17 cellular contexts compared by ENCODE assay signal in genomic region chr7:134925766-134926165, GRCh38.
DNase-seq lines count a peak whose midpoint lies in the region; ATAC-seq and TF ChIP-seq lines count a peak whose summit lies in the region.
"Had no signal": no experiment of that assay in that cellular context is flagged by ENCODE, and none has a peak within 500 bp of the region (broad histone marks: within the 10 kb centered on the region; RNA-seq: fewer than 3 reads in every experiment).

No MANE protein-coding gene starts in this region.

- H3K36me3 ChIP-seq in left ventricle myocardium inferior (peaks cover 27% of the 10 kb centered on the region), gastroesophageal sphincter (peaks cover 0 to 17% of the 10 kb centered on the region in 2 donors), sigmoid colon (peaks cover 0 to 22% (median 5%) of the 10 kb centered on the region in 4 donors), Caco-2 (ENCODE audit: control insufficient read depth, insufficient read depth, low read length) (no peaks in the 10 kb centered on the region), Peyer's patch (peaks cover 0 to 3% (median 0%) of the 10 kb centered on the region in 3 donors)

- no peaks in the 10 kb centered on the region for H3K9me3 Mint-ChIP-seq in activated CD8-positive, alpha-beta T cell treated with anti-CD3 and anti-CD28 coated beads, Interleukin-2, amount 10 ng/mL, durations not matched to agents 7 days and 5 days (ENCODE audit: insufficient read depth)
- H3K9me3 Mint-ChIP-seq in Caco-2 (ENCODE audit: unreplicated experiment), result peaks cover 11% of the 10 kb centered on the region
- H3K9me3 Mint-ChIP-seq: CD8-positive, alpha-beta T cell had no signal

- TF ChIP-seq CTCF in left ventricle myocardium inferior (IDR thresholded peaks at IDR 0.05; ENCODE audit: borderline replicate concordance), result no peak
- no peak for TF ChIP-seq CTCF in gastroesophageal sphincter (IDR thresholded peaks at IDR 0.05)
- TF ChIP-seq CTCF in sigmoid colon (IDR thresholded peaks at IDR 0.05), result no peak
- no peak for TF ChIP-seq CTCF in Caco-2 (IDR thresholded peaks at IDR 0.05; ENCODE audit: insufficient read depth in 1 of 2, low read depth in 1 of 2, low read length in 1 of 2, severe bottlenecking in 1 of 2, unreplicated experiment in 1 of 2)
- TF ChIP-seq CTCF in Peyer's patch (IDR thresholded peaks at IDR 0.05), result no peak

- TF ChIP-seq POLR2A in gastroesophageal sphincter (IDR thresholded peaks at IDR 0.05) (no peak), sigmoid colon (IDR thresholded peaks at IDR 0.05) (no peak), Peyer's patch (IDR thresholded peaks at IDR 0.05) (no peak)

- CTCF ChIA-PET in activated CD8-positive, alpha-beta T cell treated with anti-CD3 and anti-CD28 coated beads, Interleukin-2, amount 10 ng/mL, durations not matched to agents 7 days and 5 days (lab: Charles Lee), result no interaction called here
- CTCF ChIA-PET in Caco-2 (lab: Charles Lee), result no interaction called here

- ATAC-seq in left cardiac atrium (no peak), gastroesophageal sphincter (no peak)
- no peak for ATAC-seq in activated CD8-positive, alpha-beta T cell treated with anti-CD3 and anti-CD28 coated beads, Interleukin-2, amount 10 ng/mL, durations not matched to agents 7 days and 5 days
- ATAC-seq: CD8-positive, alpha-beta T cell had no signal

- DNase-seq in left ventricle myocardium inferior (no peak), left cardiac atrium (no peak), sigmoid colon (no peak), DMS53 (lab: John Stamatoyannopoulos, UW) (no peak), Caco-2 (no peak), Peyer's patch (no peak)
- DNase-seq in activated CD8-positive, alpha-beta T cell treated with anti-CD3 and anti-CD28 coated beads, Interleukin-2, amount 10 ng/mL, durations not matched to agents 7 days and 5 days, result no peak
- DNase-seq: CD8-positive, alpha-beta T cell; DND-41; NCI-H187 treated with DMSO at 0.1 percent for 48 hours; NCI-H526 treated with DMSO at 0.1 percent for 48 hours; NK-92 treated with Interleukin-12 subunit alpha and Interleukin-12 subunit beta, amount 100 ng/mL, for 24 hours; RPMI8226 had no signal

- H3K4me3 ChIP-seq in left ventricle myocardium inferior, result no peak overlapping the region
- H3K4me3 ChIP-seq in gastroesophageal sphincter, result no peak overlapping the region
- no peak overlapping the region for H3K4me3 ChIP-seq in sigmoid colon
- no peak overlapping the region for H3K4me3 ChIP-seq in Caco-2 (ENCODE audit: low read depth, low read length)
- no peak overlapping the region for H3K4me3 ChIP-seq in Peyer's patch
- H3K4me3 ChIP-seq: BLaER1, HAP-1 had no signal

- no peak for TF ChIP-seq EP300 in gastroesophageal sphincter (IDR thresholded peaks at IDR 0.05)
- no peak for TF ChIP-seq EP300 in sigmoid colon (IDR thresholded peaks at IDR 0.05)

- BruUV-seq in Caco-2 (replicated peaks; lab: Mats Ljungman, UMichigan), result no TSS peak

- H3K4me1 Mint-ChIP-seq in activated CD8-positive, alpha-beta T cell treated with anti-CD3 and anti-CD28 coated beads, Interleukin-2, amount 10 ng/mL, durations not matched to agents 7 days and 5 days (ENCODE audit: low read depth), result no peaks in the 10 kb centered on the region
- H3K4me1 Mint-ChIP-seq in Caco-2 (ENCODE audit: low read depth, unreplicated experiment), result peaks cover 8% of the 10 kb centered on the region

- H3K27me3 ChIP-seq in left ventricle myocardium inferior (ENCODE audit: low read depth), result no peaks in the 10 kb centered on the region
- H3K27me3 ChIP-seq in gastroesophageal sphincter, result no peaks in the 10 kb centered on the region
- no peaks in the 10 kb centered on the region for H3K27me3 ChIP-seq in sigmoid colon
- H3K27me3 ChIP-seq in Caco-2 (replicated peaks; ENCODE audit: control insufficient read depth, insufficient read depth, low read length), result no peaks in the 10 kb centered on the region
- no peaks in the 10 kb centered on the region for H3K27me3 ChIP-seq in Peyer's patch
- H3K27me3 ChIP-seq: BLaER1 had no signal

- POLR2A ChIA-PET in activated CD8-positive, alpha-beta T cell treated with anti-CD3 and anti-CD28 coated beads, Interleukin-2, amount 10 ng/mL, durations not matched to agents 7 days and 5 days (lab: Charles Lee), result no interaction called here
- POLR2A ChIA-PET in Caco-2 (lab: Charles Lee), result no interaction called here

- intact Hi-C loops in left ventricle myocardium inferior (cut with micrococcal nuclease) (no loop called here), left cardiac atrium (cut with DNase I) (no loop called here), sigmoid colon (cut with DNase I) (no loop called here), Caco-2 (cut with micrococcal nuclease; ENCODE audit: unreplicated experiment) (no loop called here)

- H3K9me3 ChIP-seq in left ventricle myocardium inferior (replicated peaks) (no peaks in the 10 kb centered on the region), gastroesophageal sphincter (no peaks in the 10 kb centered on the region), sigmoid colon (no peaks in the 10 kb centered on the region), Caco-2 (0 out of 2 replicates have a peak, but pooled peaks cover 4% of the 10 kb centered on the region), Peyer's patch (no peaks in the 10 kb centered on the region)
- H3K9me3 ChIP-seq: HAP-1 had no signal

- H3K36me3 Mint-ChIP-seq in activated CD8-positive, alpha-beta T cell treated with anti-CD3 and anti-CD28 coated beads, Interleukin-2, amount 10 ng/mL, durations not matched to agents 7 days and 5 days (ENCODE audit: low read depth), result no peaks in the 10 kb centered on the region
- H3K36me3 Mint-ChIP-seq in Caco-2 (ENCODE audit: insufficient read depth, unreplicated experiment), result peaks cover 47% of the 10 kb centered on the region
- H3K36me3 Mint-ChIP-seq: CD8-positive, alpha-beta T cell had no signal

- peaks cover 53% of the 10 kb centered on the region for H3K4me1 ChIP-seq in left ventricle myocardium inferior
- peaks cover 0 to 74% (median 6%) of the 10 kb centered on the region in 3 donors for H3K4me1 ChIP-seq in gastroesophageal sphincter
- peaks cover 0 to 62% (median 50%) of the 10 kb centered on the region in 4 donors for H3K4me1 ChIP-seq in sigmoid colon
- H3K4me1 ChIP-seq in Caco-2, result peaks cover 2% of the 10 kb centered on the region; the same call in 1 of the 2 replicates
- H3K4me1 ChIP-seq in Peyer's patch, result no peaks in the 10 kb centered on the region
- H3K4me1 ChIP-seq: HAP-1 had no signal

- no peaks in the 10 kb centered on the region for H3K27me3 Mint-ChIP-seq in activated CD8-positive, alpha-beta T cell treated with anti-CD3 and anti-CD28 coated beads, Interleukin-2, amount 10 ng/mL, durations not matched to agents 7 days and 5 days (ENCODE audit: low read depth)
- H3K27me3 Mint-ChIP-seq in Caco-2 (ENCODE audit: insufficient read depth, unreplicated experiment), result no peaks in the 10 kb centered on the region

- 66 to 73% methylated on average over 4 to 5 of the region's 5 CpGs for WGBS in gastroesophageal sphincter (ENCODE audit: low coverage in 1 of 2), 2 donors
- 86 to 89% methylated on average over 5 of the region's 5 CpGs for whole genome bisulfite sequencing in sigmoid colon, 2 donors

- no peak overlapping the region for H3K4me3 Mint-ChIP-seq in activated CD8-positive, alpha-beta T cell treated with anti-CD3 and anti-CD28 coated beads, Interleukin-2, amount 10 ng/mL, durations not matched to agents 7 days and 5 days
- no peak overlapping the region for H3K4me3 Mint-ChIP-seq in Caco-2 (ENCODE audit: unreplicated experiment)
- H3K4me3 Mint-ChIP-seq: CD8-positive, alpha-beta T cell had no signal

- H3K27ac Mint-ChIP-seq in activated CD8-positive, alpha-beta T cell treated with anti-CD3 and anti-CD28 coated beads, Interleukin-2, amount 10 ng/mL, durations not matched to agents 7 days and 5 days, result no peak overlapping the region
- H3K27ac Mint-ChIP-seq in Caco-2 (ENCODE audit: unreplicated experiment), result no peak overlapping the region
- H3K27ac Mint-ChIP-seq: CD8-positive, alpha-beta T cell had no signal

- H3K27ac ChIP-seq in left ventricle myocardium inferior (replicated peaks) (peak overlapping the region; percentile 3), gastroesophageal sphincter (peak overlapping the region; percentile 43 to 90 (median 74)), sigmoid colon (peak overlapping the region in 3 of 4 donors; percentile 80 to 88 (median 81)), Peyer's patch (no peak overlapping the region)
- H3K27ac ChIP-seq: 22Rv1, BLaER1 had no signal

Comparison
In these comparisons a context has a peak if more than half of its experiments do, and no peak if none do; other contexts are left out.
1. H3K27ac ChIP-seq: peak in left ventricle myocardium inferior (single experiment), gastroesophageal sphincter (4 of 4) and sigmoid colon (3 of 4); none in Peyer's patch (0 of 4).